ENCODE assay signal across 1 cellular context in the genomic region with DNA sequence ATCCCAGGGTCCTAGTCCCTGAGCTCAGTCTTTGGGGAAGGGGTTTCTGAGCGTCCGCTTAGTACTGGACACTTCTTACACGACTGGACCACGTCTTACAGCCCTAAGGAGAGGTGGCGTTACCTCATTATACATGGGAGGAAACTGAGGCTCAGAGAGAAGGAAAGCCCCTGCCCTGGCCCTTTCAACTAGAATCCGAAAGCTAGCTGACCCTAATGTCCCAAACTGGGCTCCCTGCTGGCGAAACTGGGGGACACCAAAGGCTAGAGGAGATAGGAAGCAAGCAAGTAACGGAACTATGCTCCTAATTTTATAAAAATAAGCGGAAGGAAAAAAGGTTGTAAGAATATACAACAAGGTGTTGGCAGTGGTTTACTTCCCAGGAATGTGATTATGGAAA.
TF ChIP-seq lines count a peak whose summit lies in the region.

No MANE protein-coding gene starts in this region.

TF ChIP-seq in HCT116, 20 proteins besides CTCF, POLR2A, EP300 and RAD21 (continued from another document):
- TF ChIP-seq, protein P1, sequence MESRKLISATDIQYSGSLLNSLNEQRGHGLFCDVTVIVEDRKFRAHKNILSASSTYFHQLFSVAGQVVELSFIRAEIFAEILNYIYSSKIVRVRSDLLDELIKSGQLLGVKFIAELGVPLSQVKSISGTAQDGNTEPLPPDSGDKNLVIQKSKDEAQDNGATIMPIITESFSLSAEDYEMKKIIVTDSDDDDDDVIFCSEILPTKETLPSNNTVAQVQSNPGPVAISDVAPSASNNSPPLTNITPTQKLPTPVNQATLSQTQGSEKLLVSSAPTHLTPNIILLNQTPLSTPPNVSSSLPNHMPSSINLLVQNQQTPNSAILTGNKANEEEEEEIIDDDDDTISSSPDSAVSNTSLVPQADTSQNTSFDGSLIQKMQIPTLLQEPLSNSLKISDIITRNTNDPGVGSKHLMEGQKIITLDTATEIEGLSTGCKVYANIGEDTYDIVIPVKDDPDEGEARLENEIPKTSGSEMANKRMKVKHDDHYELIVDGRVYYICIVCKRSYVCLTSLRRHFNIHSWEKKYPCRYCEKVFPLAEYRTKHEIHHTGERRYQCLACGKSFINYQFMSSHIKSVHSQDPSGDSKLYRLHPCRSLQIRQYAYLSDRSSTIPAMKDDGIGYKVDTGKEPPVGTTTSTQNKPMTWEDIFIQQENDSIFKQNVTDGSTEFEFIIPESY (IDR thresholded peaks at IDR 0.05; ENCODE audit: extremely low read depth, insufficient replicate concordance, low read length) = no peak
- no peak for TF ChIP-seq JUND (IDR thresholded peaks at IDR 0.05)
- TF ChIP-seq, protein P2, sequence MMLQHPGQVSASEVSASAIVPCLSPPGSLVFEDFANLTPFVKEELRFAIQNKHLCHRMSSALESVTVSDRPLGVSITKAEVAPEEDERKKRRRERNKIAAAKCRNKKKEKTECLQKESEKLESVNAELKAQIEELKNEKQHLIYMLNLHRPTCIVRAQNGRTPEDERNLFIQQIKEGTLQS (IDR thresholded peaks at IDR 0.05) = no peak
